ENCODE assay signal across 17 cellular contexts in genomic region chr18:12310762-12311161, GRCh38. TPM values are rescaled to one million over a fixed set of nuclear protein-coding genes. Genes with fewer than 3 reads are reported as not detected.
DNase-seq lines count a peak whose midpoint lies in the region; ATAC-seq, FAIRE-seq and TF ChIP-seq lines count a peak whose summit lies in the region.
"Had no signal": no experiment of that assay in that cellular context is flagged by ENCODE, and none has a peak within 500 bp of the region (broad histone marks: within the 10 kb centered on the region; RNA-seq: fewer than 3 reads in every experiment).

No MANE protein-coding gene starts in this region.

- H3K4me3 ChIP-seq in astrocyte (ENCODE audit: insufficient read depth, low read depth, low read length) (peak overlapping the region; percentile 34), gastroesophageal sphincter (peak overlapping the region in 1 of 2 donors; percentile 98), stomach (peak overlapping the region in 1 of 4 donors; percentile 65)
- H3K4me3 ChIP-seq: dorsolateral prefrontal cortex had no signal

- intact Hi-C loops in stomach (cut with DNase I; ENCODE audit: low total_unique reads) = no loop called here
- intact Hi-C loops in activated T-helper 2 cell treated with anti-CD3 and anti-CD28 coated beads, Interferon-gamma antibody, Interleukin-2, Interleukin-4, amounts not matched to agents 10 μg/mL and 5 μg/mL and 100 μg/mL, durations not matched to agents 14 hours and 24 hours and 36 hours (cut with micrococcal nuclease) = no loop called here

- peaks cover 67% of the 10 kb centered on the region for H4K20me1 ChIP-seq in astrocyte (ENCODE audit: insufficient read depth, low read length)

- peak; percentile 25 for DNase-seq in SIG-M5 treated with dmso at 0.1 percent for 504 hours (lab: John Stamatoyannopoulos, UW; ENCODE audit: unreplicated experiment)
- no peak for DNase-seq in SIG-M5 (lab: John Stamatoyannopoulos, UW)
- DNase-seq in astrocyte (ENCODE audit: low read depth) = no peak
- DNase-seq in stomach = no peak
- DNase-seq in mesenteric fat pad (ENCODE audit: low spot score) = no peak
- no peak for DNase-seq in foreskin melanocyte
- no peak for DNase-seq in activated T-helper 2 cell treated with anti-CD3 and anti-CD28 coated beads, Interferon-gamma antibody, Interleukin-2, Interleukin-4, amounts not matched to agents 10 μg/mL and 5 μg/mL and 100 μg/mL, durations not matched to agents 14 hours and 24 hours and 36 hours (ENCODE audit: low spot score)
- DNase-seq: 8988T; activated CD4-positive, alpha-beta memory T cell treated with anti-CD3 and anti-CD28 coated beads for 36 hours; COR-L47; dorsolateral prefrontal cortex; GOT3; Right ventricle myocardium superior; stimulated activated CD8-positive, alpha-beta memory T cell treated with anti-CD3 and anti-CD28 coated beads, Interleukin-4, amount 100 ng/mL, for 48 hours had no signal

- peaks cover 38% of the 10 kb centered on the region for H3K4me1 Mint-ChIP-seq in astrocyte (ENCODE audit: low read depth, unreplicated experiment)
- H3K4me1 Mint-ChIP-seq in activated T-helper 2 cell treated with anti-CD3 and anti-CD28 coated beads, Interferon-gamma antibody, Interleukin-2, Interleukin-4, amounts not matched to agents 10 μg/mL and 5 μg/mL and 100 μg/mL, durations not matched to agents 14 hours and 24 hours and 36 hours (ENCODE audit: low read depth) = peaks cover 16% of the 10 kb centered on the region

- H3K9me3 ChIP-seq in astrocyte (ENCODE audit: insufficient read depth, low read depth, low read length) (no peaks in the 10 kb centered on the region), gastroesophageal sphincter (peaks cover 0 to 8% (median 0%) of the 10 kb centered on the region in 3 donors), stomach (peaks cover 0 to 11% (median 7%) of the 10 kb centered on the region in 4 donors)

- H3K36me3 Mint-ChIP-seq in astrocyte (ENCODE audit: low read depth, unreplicated experiment) = peaks cover 42% of the 10 kb centered on the region
- peaks cover 52% of the 10 kb centered on the region for H3K36me3 Mint-ChIP-seq in activated T-helper 2 cell treated with anti-CD3 and anti-CD28 coated beads, Interferon-gamma antibody, Interleukin-2, Interleukin-4, amounts not matched to agents 10 μg/mL and 5 μg/mL and 100 μg/mL, durations not matched to agents 14 hours and 24 hours and 36 hours (ENCODE audit: low read depth)

- peak overlapping the region; percentile 28 for H3K9ac ChIP-seq in astrocyte (ENCODE audit: low read length)

- no peak for TF ChIP-seq EP300 in gastroesophageal sphincter (IDR thresholded peaks at IDR 0.05)
- TF ChIP-seq EP300 in stomach (IDR thresholded peaks at IDR 0.05) = no peak

- H3K4me1 ChIP-seq in astrocyte (ENCODE audit: insufficient read depth, low read length) = peaks cover 31% of the 10 kb centered on the region
- peaks cover 3 to 77% (median 23%) of the 10 kb centered on the region in 3 donors for H3K4me1 ChIP-seq in gastroesophageal sphincter
- H3K4me1 ChIP-seq in stomach = peaks cover 31 to 77% (median 53%) of the 10 kb centered on the region in 4 donors

- 60 to 77% methylated on average over 2 to 6 of the region's 6 CpGs for WGBS in gastroesophageal sphincter (ENCODE audit: low coverage in 1 of 2), 2 donors
- 89 to 96% (median 91%) methylated on average over 6 of the region's 6 CpGs for whole genome bisulfite sequencing in stomach, 5 donors

- H3K4me2 ChIP-seq in astrocyte (ENCODE audit: low read length) = peak overlapping the region; percentile 93

- H3K27ac Mint-ChIP-seq in astrocyte (ENCODE audit: unreplicated experiment) = peak overlapping the region; percentile 98
- no peak overlapping the region for H3K27ac Mint-ChIP-seq in activated T-helper 2 cell treated with anti-CD3 and anti-CD28 coated beads, Interferon-gamma antibody, Interleukin-2, Interleukin-4, amounts not matched to agents 10 μg/mL and 5 μg/mL and 100 μg/mL, durations not matched to agents 14 hours and 24 hours and 36 hours
- H3K27ac Mint-ChIP-seq: activated CD4-positive, alpha-beta memory T cell treated with anti-CD3 and anti-CD28 coated beads for 36 hours; activated T-helper 1 cell treated with anti-CD3 and anti-CD28 coated beads, Interleukin-12 subunit alpha, Interleukin-12 subunit beta, Interleukin-2, Interleukin-4 antibody, amounts not matched to agents 30 ng/mL and 10 ng/mL and 1 ng/mL, durations not matched to agents 14 hours and 24 hours and 36 hours had no signal

- H3K79me2 ChIP-seq in astrocyte (ENCODE audit: insufficient read depth, low read length) = peaks cover 95% of the 10 kb centered on the region

- H3K27ac ChIP-seq in astrocyte (ENCODE audit: low read depth, low read length) (no peak overlapping the region), gastroesophageal sphincter (peak overlapping the region; percentile 1 to 100 (median 98)), stomach (peak overlapping the region in 3 of 5 donors; percentile 92 to 98 (median 96))
- H3K27ac ChIP-seq: dorsolateral prefrontal cortex had no signal

- H3K27me3 ChIP-seq in astrocyte (ENCODE audit: insufficient read depth, low read length) (no peaks in the 10 kb centered on the region), gastroesophageal sphincter (no peaks in the 10 kb centered on the region), stomach (peaks cover 0 to 42% (median 30%) of the 10 kb centered on the region in 3 donors)

- no peak for FAIRE-seq in astrocyte (lab: Jason Lieb, UNC)
- FAIRE-seq: frontal cortex had no signal

- H2AFZ ChIP-seq in astrocyte (ENCODE audit: low read depth, low read length) = no peak overlapping the region

- ATAC-seq in gastroesophageal sphincter = no peak

- H3K36me3 ChIP-seq in astrocyte (ENCODE audit: insufficient read depth, low read length) (peaks cover 55% of the 10 kb centered on the region), gastroesophageal sphincter (peaks cover 0 to 39% of the 10 kb centered on the region in 2 donors), stomach (peaks cover 0 to 28% (median 24%) of the 10 kb centered on the region in 4 donors)

- H3K9me3 Mint-ChIP-seq in astrocyte (ENCODE audit: unreplicated experiment) = peaks cover 3% of the 10 kb centered on the region
- peaks cover 11% of the 10 kb centered on the region for H3K9me3 Mint-ChIP-seq in activated T-helper 2 cell treated with anti-CD3 and anti-CD28 coated beads, Interferon-gamma antibody, Interleukin-2, Interleukin-4, amounts not matched to agents 10 μg/mL and 5 μg/mL and 100 μg/mL, durations not matched to agents 14 hours and 24 hours and 36 hours

- peak overlapping the region; percentile 95 for H3K4me3 Mint-ChIP-seq in astrocyte (ENCODE audit: unreplicated experiment)
- no peak overlapping the region for H3K4me3 Mint-ChIP-seq in activated T-helper 2 cell treated with anti-CD3 and anti-CD28 coated beads, Interferon-gamma antibody, Interleukin-2, Interleukin-4, amounts not matched to agents 10 μg/mL and 5 μg/mL and 100 μg/mL, durations not matched to agents 14 hours and 24 hours and 36 hours (ENCODE audit: low read depth)
- H3K4me3 Mint-ChIP-seq: activated CD4-positive, alpha-beta memory T cell treated with anti-CD3 and anti-CD28 coated beads for 36 hours; activated T-helper 1 cell treated with anti-CD3 and anti-CD28 coated beads, Interleukin-12 subunit alpha, Interleukin-12 subunit beta, Interleukin-2, Interleukin-4 antibody, amounts not matched to agents 30 ng/mL and 10 ng/mL and 1 ng/mL, durations not matched to agents 14 hours and 24 hours and 36 hours had no signal

- TF ChIP-seq CTCF in astrocyte (IDR thresholded peaks at IDR 0.05; ENCODE audit: insufficient read depth, low read depth, low read length) (no peak), gastroesophageal sphincter (IDR thresholded peaks at IDR 0.05) (no peak), stomach (IDR thresholded peaks at IDR 0.05) (no peak)

- TF ChIP-seq POLR2A in gastroesophageal sphincter (IDR thresholded peaks at IDR 0.05) (no peak), stomach (IDR thresholded peaks at IDR 0.05) (no peak)

- no peaks in the 10 kb centered on the region for H3K27me3 Mint-ChIP-seq in astrocyte (ENCODE audit: low read depth, unreplicated experiment)
- H3K27me3 Mint-ChIP-seq in activated T-helper 2 cell treated with anti-CD3 and anti-CD28 coated beads, Interferon-gamma antibody, Interleukin-2, Interleukin-4, amounts not matched to agents 10 μg/mL and 5 μg/mL and 100 μg/mL, durations not matched to agents 14 hours and 24 hours and 36 hours (ENCODE audit: low read depth) = peaks cover 23% of the 10 kb centered on the region

RNA-seq across cellular contexts. Expression of gene TUBB6, which starts 2.7 kb away (rescaled TPM):
- 485 and 528 TPM in 2 replicates for total RNA-seq in astrocyte
- 100 to 1,000 TPM; 398 to 983 (median 654) TPM for total RNA-seq in gastroesophageal sphincter
- total RNA-seq in stomach = 100 to 1,000 TPM; 154 to 333 (median 248) TPM
- 100 to 1,000 TPM in 1 of 3 donors, 10 to 100 TPM in 2; 66.6 to 108 (median 92.2) TPM for polyA plus RNA-seq in stomach
- 560 TPM for total RNA-seq in mesenteric fat pad
- total RNA-seq in activated T-helper 2 cell treated with anti-CD3 and anti-CD28 coated beads, Interferon-gamma antibody, Interleukin-2, Interleukin-4, amounts not matched to agents 10 μg/mL and 5 μg/mL and 100 μg/mL, durations not matched to agents 14 hours and 24 hours and 36 hours = 54.2 and 57.2 TPM in 2 replicates

RNA-seq across cellular contexts. Expression of gene CIDEA, which starts 56.6 kb away (rescaled TPM):
- total RNA-seq in astrocyte (0.43 TPM in 1 of 2 replicates, not detected in the other), gastroesophageal sphincter (1 to 10 TPM in 1 of 4 donors, under 1 TPM in 2, not detected in 1; 0.31 to 5.1 (median 0.59) TPM), stomach (not detected), mesenteric fat pad (138 TPM)
- under 1 TPM in 2 of 3 donors, not detected in 1; 0.15 to 0.44 TPM for polyA plus RNA-seq in stomach
- not detected in 2 replicates for total RNA-seq in activated T-helper 2 cell treated with anti-CD3 and anti-CD28 coated beads, Interferon-gamma antibody, Interleukin-2, Interleukin-4, amounts not matched to agents 10 μg/mL and 5 μg/mL and 100 μg/mL, durations not matched to agents 14 hours and 24 hours and 36 hours
- total RNA-seq: activated CD4-positive, alpha-beta memory T cell treated with anti-CD3 and anti-CD28 coated beads for 36 hours; activated T-helper 1 cell treated with anti-CD3 and anti-CD28 coated beads, Interleukin-12 subunit alpha, Interleukin-12 subunit beta, Interleukin-2, Interleukin-4 antibody, amounts not matched to agents 30 ng/mL and 10 ng/mL and 1 ng/mL, durations not matched to agents 14 hours and 24 hours and 36 hours had no signal

Comparison
In these comparisons a context has a peak if more than half of its experiments do, and no peak if none do; other contexts are left out.
1. RNA of gene CIDEA, which starts 56.6 kb away (total RNA-seq): 138 TPM in mesenteric fat pad (single experiment); 0.31 to 5.1 TPM in gastroesophageal sphincter, 0.43 TPM in astrocyte, not detected in stomach and not detected in activated T-helper 2 cell treated with anti-CD3 and anti-CD28 coated beads, Interferon-gamma antibody, Interleukin-2, Interleukin-4, amounts not matched to agents 10 μg/mL and 5 μg/mL and 100 μg/mL, durations not matched to agents 14 hours and 24 hours and 36 hours; every median in the first group is over 10 times any median in the second.